9 cellular contexts compared by ENCODE assay signal in the genomic region with DNA sequence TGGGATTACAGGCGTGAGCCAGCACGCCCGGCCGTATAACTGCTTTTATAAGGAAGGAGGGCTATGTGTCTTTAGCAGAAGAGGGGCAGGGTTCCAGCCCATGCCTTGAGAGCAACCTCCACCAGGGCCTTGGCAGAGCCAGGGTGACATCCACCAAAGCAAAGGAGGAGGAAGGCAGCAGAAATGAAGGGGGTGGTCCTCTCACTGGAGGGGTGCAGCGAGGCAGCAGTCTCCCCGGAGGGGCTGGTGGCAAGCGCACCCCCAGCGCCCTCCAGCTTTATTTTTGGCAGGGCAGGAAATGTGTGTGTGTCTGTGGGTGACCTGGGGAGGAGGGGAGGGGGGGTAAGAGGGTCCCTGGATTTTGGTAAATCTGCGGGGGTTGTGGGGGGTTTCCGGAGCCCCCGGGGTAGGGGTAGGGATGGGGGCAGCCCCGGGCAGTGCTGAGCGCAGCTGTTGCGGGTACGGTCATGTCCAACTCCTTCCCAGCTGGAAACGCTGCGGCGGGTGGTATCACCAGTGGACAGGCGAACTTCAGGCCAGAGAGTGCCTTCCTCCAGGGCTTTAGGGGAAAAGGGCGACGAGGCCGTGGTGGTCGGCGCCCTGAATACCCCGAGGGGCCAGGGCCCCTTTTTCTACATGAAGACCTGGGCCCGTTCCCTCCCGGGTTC. TPM values are rescaled to one million over a fixed set of nuclear protein-coding genes. Genes with fewer than 3 reads are reported as not detected.
DNase-seq lines count a peak whose midpoint lies in the region; ATAC-seq and TF ChIP-seq lines count a peak whose summit lies in the region.
"Had no signal": no experiment of that assay in that cellular context is flagged by ENCODE, and none has a peak within 500 bp of the region (broad histone marks: within the 10 kb centered on the region; RNA-seq: fewer than 3 reads in every experiment).

No MANE protein-coding gene starts in this region.

- H3K9me3 ChIP-seq in left lung: no peaks in the 10 kb centered on the region
- no peaks in the 10 kb centered on the region for H3K9me3 ChIP-seq in testis

- H3K27ac ChIP-seq in left lung: peak overlapping the region; percentile 63 to 98
- peak overlapping the region; percentile 48 to 55 for H3K27ac ChIP-seq in testis

- H3K36me3 ChIP-seq in left lung (no peaks in the 10 kb centered on the region), testis (ENCODE audit: low read depth, missing control alignments) (no peaks in the 10 kb centered on the region)

- CTCF ChIA-PET in activated CD4-positive, alpha-beta T cell treated with anti-CD3 and anti-CD28 coated beads for 36 hours (lab: Charles Lee): interaction anchor here (1.4 to 1.9 kb wide), 3 partner anchors 12 to 31 kb away, joined by 4 to 8 read pairs (median 6); no protein-coding TSS in a partner anchor

- peak; percentile 14 for ATAC-seq in activated CD4-positive, alpha-beta T cell treated with anti-CD3 and anti-CD28 coated beads for 36 hours
- ATAC-seq in activated T-helper 17 cell treated with anti-CD3 and anti-CD28 coated beads, Interleukin-2, amount 50 U/mL, for 72 hours (replicated peaks): peak; percentile 9
- ATAC-seq in left lung (peak; percentile 21), HG03159 (IDR thresholded peaks at IDR 0.05; ENCODE audit: unreplicated experiment) (no peak)

- TF ChIP-seq POLR2A in testis (IDR thresholded peaks at IDR 0.05): no peak

- POLR2A ChIA-PET in activated CD4-positive, alpha-beta T cell treated with anti-CD3 and anti-CD28 coated beads for 36 hours (lab: Charles Lee): interaction anchor here (0.6 kb wide), 1 partner anchor 197 kb away, joined by 4 read pairs; no protein-coding TSS in a partner anchor

- H3K27me3 Mint-ChIP-seq in activated CD4-positive, alpha-beta T cell treated with anti-CD3 and anti-CD28 coated beads for 36 hours: no peaks in the 10 kb centered on the region
- H3K27me3 Mint-ChIP-seq in activated T-helper 17 cell treated with anti-CD3 and anti-CD28 coated beads, Interleukin-2, amount 50 U/mL, for 72 hours: no peaks in the 10 kb centered on the region

- no peaks in the 10 kb centered on the region for H3K9me3 Mint-ChIP-seq in activated CD4-positive, alpha-beta T cell treated with anti-CD3 and anti-CD28 coated beads for 36 hours (ENCODE audit: low read depth)
- no peaks in the 10 kb centered on the region for H3K9me3 Mint-ChIP-seq in activated T-helper 17 cell treated with anti-CD3 and anti-CD28 coated beads, Interleukin-2, amount 50 U/mL, for 72 hours

- H3K27me3 ChIP-seq in left lung (no peaks in the 10 kb centered on the region), testis (no peaks in the 10 kb centered on the region)

- H3K4me1 ChIP-seq in left lung (peaks cover 0 to 60% of the 10 kb centered on the region in 2 donors), testis (no peaks in the 10 kb centered on the region)

- peak overlapping the region; percentile 41 for H3K4me3 Mint-ChIP-seq in activated CD4-positive, alpha-beta T cell treated with anti-CD3 and anti-CD28 coated beads for 36 hours
- H3K4me3 Mint-ChIP-seq in activated T-helper 17 cell treated with anti-CD3 and anti-CD28 coated beads, Interleukin-2, amount 50 U/mL, for 72 hours: peak overlapping the region; percentile 88

- intact Hi-C loops in activated CD4-positive, alpha-beta T cell treated with anti-CD3 and anti-CD28 coated beads for 36 hours (cut with DNase I, micrococcal nuclease): loop anchor here in 1 of 2 experiments (1.0 kb wide), 1 partner anchor 38 kb away; no protein-coding TSS in a partner anchor
- intact Hi-C loops in left lung (cut with DNase I) (no loop called here), testis (cut with DNase I; ENCODE audit: low total_unique reads) (no loop called here)

- TF ChIP-seq CTCF in left lung (IDR thresholded peaks at IDR 0.05) (no peak), testis (IDR thresholded peaks at IDR 0.05) (no peak)

- peaks cover 27% of the 10 kb centered on the region for H3K4me1 Mint-ChIP-seq in activated CD4-positive, alpha-beta T cell treated with anti-CD3 and anti-CD28 coated beads for 36 hours
- H3K4me1 Mint-ChIP-seq in activated T-helper 17 cell treated with anti-CD3 and anti-CD28 coated beads, Interleukin-2, amount 50 U/mL, for 72 hours: peaks cover 13% of the 10 kb centered on the region

- WGBS in testis, 2 donors: 41 to 82% methylated on average over 23 to 27 of the region's 27 CpGs

- peak; percentile 19 for DNase-seq in activated CD4-positive, alpha-beta T cell treated with anti-CD3 and anti-CD28 coated beads for 36 hours
- no peak for DNase-seq in activated CD4-positive, alpha-beta T cell treated with anti-CD3 and anti-CD28 coated beads for 4 hours
- DNase-seq in left lung (peak in 1 of 2 donors; percentile 81), testis (no peak), medulla oblongata (ENCODE audit: extremely low spot score) (no peak)
- DNase-seq in stimulated activated naive CD4-positive, alpha-beta T cell treated with Interleukin-2 at 50 U/mL for 16 hours (lab: John Stamatoyannopoulos, UW): no peak
- DNase-seq: NCI-H1436 had no signal

- H3K4me3 ChIP-seq in left lung (peak overlapping the region in 1 of 2 donors; percentile 9), testis (peak overlapping the region in 1 of 2 donors; percentile 43)

- no peaks in the 10 kb centered on the region for H3K36me3 Mint-ChIP-seq in activated CD4-positive, alpha-beta T cell treated with anti-CD3 and anti-CD28 coated beads for 36 hours (ENCODE audit: low read depth)
- H3K36me3 Mint-ChIP-seq in activated T-helper 17 cell treated with anti-CD3 and anti-CD28 coated beads, Interleukin-2, amount 50 U/mL, for 72 hours (ENCODE audit: low read depth): no peaks in the 10 kb centered on the region

- H3K27ac Mint-ChIP-seq in activated CD4-positive, alpha-beta T cell treated with anti-CD3 and anti-CD28 coated beads for 36 hours: peak overlapping the region; percentile 82
- H3K27ac Mint-ChIP-seq in activated T-helper 17 cell treated with anti-CD3 and anti-CD28 coated beads, Interleukin-2, amount 50 U/mL, for 72 hours: peak overlapping the region; percentile 86

RNA-seq across cellular contexts. Expression of a gene that starts 55.0 kb away (rescaled TPM):
- total RNA-seq in activated CD4-positive, alpha-beta T cell treated with anti-CD3 and anti-CD28 coated beads for 36 hours: 10 to 100 TPM; 16.0 to 21.1 TPM
- total RNA-seq in activated T-helper 17 cell treated with anti-CD3 and anti-CD28 coated beads, Interleukin-2, amount 50 U/mL, for 72 hours: 10 to 100 TPM; 31.7 to 86.3 TPM
- total RNA-seq in left lung (100 to 1,000 TPM in 1 of 2 donors, 10 to 100 TPM in 1; 92.2 to 264 TPM), testis (10 to 100 TPM; 44.2 to 66.1 TPM)
- 247 TPM for polyA plus RNA-seq in testis (ENCODE audit: insufficient read depth, low read depth, low replicate concordance)
